1 cellular context compared by ENCODE assay signal in genomic region chr7:55187701-55188491, GRCh38.
TF ChIP-seq lines count a peak whose summit lies in the region.

No MANE protein-coding gene starts in this region.

TF ChIP-seq in HepG2, 621 proteins besides CTCF, POLR2A, EP300 and RAD21 (continued from another document and continues in another):
- TF ChIP-seq ZNF670 (CRISPR knock-in tag; IDR thresholded peaks at IDR 0.05; ENCODE audit: borderline replicate concordance) (no peak), ZNF703 (CRISPR knock-in tag; IDR thresholded peaks at IDR 0.05; ENCODE audit: borderline replicate concordance) (no peak), MXD4 (CRISPR knock-in tag; IDR thresholded peaks at IDR 0.05) (no peak), ZNF557 (CRISPR knock-in tag; IDR thresholded peaks at IDR 0.05) (no peak), POLR2AphosphoS5 (IDR thresholded peaks at IDR 0.05; ENCODE audit: low read depth, low read length) (peak; percentile 43; the same call in 1 of the 2 replicates), ZNF816 (CRISPR knock-in tag; IDR thresholded peaks at IDR 0.05; ENCODE audit: borderline replicate concordance) (0 out of 2 replicates have a peak, but pooled peaks have one; percentile 10), KDM3A (CRISPR knock-in tag; IDR thresholded peaks at IDR 0.05; ENCODE audit: low read depth) (no peak), ZSCAN12 (CRISPR knock-in tag; IDR thresholded peaks at IDR 0.05) (no peak), ZNF776 (CRISPR knock-in tag; IDR thresholded peaks at IDR 0.05) (no peak), ZHX2 (IDR thresholded peaks at IDR 0.05; ENCODE audit: low read depth) (no peak), ZHX2 (CRISPR knock-in tag; IDR thresholded peaks at IDR 0.05; ENCODE audit: borderline replicate concordance) (no peak), ZNF790 (CRISPR knock-in tag; IDR thresholded peaks at IDR 0.05; ENCODE audit: borderline replicate concordance) (no peak), ZNF225 (CRISPR knock-in tag; IDR thresholded peaks at IDR 0.05) (no peak), ZNF646 (CRISPR knock-in tag; IDR thresholded peaks at IDR 0.05) (no peak), ZNF232 (CRISPR knock-in tag; IDR thresholded peaks at IDR 0.05; ENCODE audit: borderline replicate concordance) (no peak), SNAI1 (CRISPR knock-in tag; IDR thresholded peaks at IDR 0.05; ENCODE audit: borderline replicate concordance) (peak; percentile 39; the same call in 1 of the 2 replicates), ZNF605 (CRISPR knock-in tag; IDR thresholded peaks at IDR 0.05) (no peak), TEAD3 (CRISPR knock-in tag; optimal IDR thresholded peaks at IDR 0.05; ENCODE audit: borderline replicate concordance) (no peak), ZNF280D (CRISPR knock-in tag; IDR thresholded peaks at IDR 0.05) (peak; percentile 14), NR2F2 (IDR thresholded peaks at IDR 0.05; ENCODE audit: borderline replicate concordance, low read depth) (no peak), MTA3 (CRISPR knock-in tag; IDR thresholded peaks at IDR 0.05) (no peak), ZNF281 (CRISPR knock-in tag; IDR thresholded peaks at IDR 0.05; ENCODE audit: borderline replicate concordance) (peak; percentile 16; the same call in 1 of the 2 replicates), RELA (CRISPR knock-in tag; IDR thresholded peaks at IDR 0.05) (no peak), TBL1XR1 (IDR thresholded peaks at IDR 0.05; ENCODE audit: borderline replicate concordance, low read length, partially characterized antibody) (no peak), ZNF296 (CRISPR knock-in tag; conservative IDR thresholded peaks at IDR 0.05) (no peak), ZNF546 (CRISPR knock-in tag; conservative IDR thresholded peaks at IDR 0.05) (no peak), ZNF331 (CRISPR knock-in tag; IDR thresholded peaks at IDR 0.05) (no peak), CBFB (CRISPR knock-in tag; IDR thresholded peaks at IDR 0.05) (no peak), BCL6 (CRISPR knock-in tag; IDR thresholded peaks at IDR 0.05) (no peak), ATF5 (CRISPR knock-in tag; IDR thresholded peaks at IDR 0.05; ENCODE audit: low read depth) (no peak), RERE (CRISPR knock-in tag; IDR thresholded peaks at IDR 0.05; ENCODE audit: low read depth) (no peak), RARA (CRISPR knock-in tag; IDR thresholded peaks at IDR 0.05) (no peak), ATF7-NPFF (CRISPR knock-in tag; IDR thresholded peaks at IDR 0.05; ENCODE audit: low read depth) (no peak), ZFP36 (IDR thresholded peaks at IDR 0.05; ENCODE audit: borderline replicate concordance, low read depth, low read length, partially characterized antibody) (no peak), BRD4 (CRISPR knock-in tag; IDR thresholded peaks at IDR 0.05) (0 out of 2 replicates have a peak, but pooled peaks have one; percentile 41)
